ENCODE assay signal across 8 cellular contexts in the genomic region with DNA sequence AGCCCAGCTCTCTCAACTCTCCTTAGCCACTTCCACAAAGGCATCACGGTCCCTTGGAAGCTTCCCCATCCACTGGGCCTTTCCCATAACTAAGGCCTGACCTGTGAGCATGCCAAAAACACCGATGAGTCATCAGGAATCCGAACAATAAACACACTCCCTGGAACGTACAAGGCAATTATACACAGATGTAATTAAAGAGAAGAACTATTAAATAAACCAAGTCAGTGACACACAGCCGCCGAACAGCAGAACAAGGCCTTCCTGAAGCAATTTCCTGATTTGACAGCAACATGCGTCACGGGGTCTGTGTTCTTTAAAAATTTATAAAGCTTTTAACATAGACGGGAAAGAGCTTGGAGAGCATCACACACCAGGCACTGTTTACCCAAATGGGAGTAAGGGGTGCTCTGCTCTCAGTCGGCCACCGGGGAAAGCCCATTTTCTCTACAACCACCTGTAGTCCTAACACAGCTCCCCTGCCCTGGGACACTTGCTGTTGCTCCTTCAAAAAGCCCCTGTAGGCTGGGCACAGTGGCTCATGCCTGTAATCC. TPM values are rescaled to one million over a fixed set of nuclear protein-coding genes. Genes with fewer than 3 reads are reported as not detected.
DNase-seq lines count a peak whose midpoint lies in the region; ATAC-seq and TF ChIP-seq lines count a peak whose summit lies in the region.

No MANE protein-coding gene starts in this region.

- H3K4me3 ChIP-seq in Panc1 (ENCODE audit: low read depth in 2 of 2, low read length in 2 of 2): peak overlapping the region in 1 of 2 experiments; percentile 11; a peak in 1 of 4 replicates

- H3K27me3 ChIP-seq in Panc1 (ENCODE audit: control insufficient read depth, insufficient read depth, low read length): no peaks in the 10 kb centered on the region

- no peaks in the 10 kb centered on the region for H3K9me3 Mint-ChIP-seq in activated T-cell treated with anti-CD3 and anti-CD28 coated beads, Interleukin-2, amount 50 U/mL, for 24 hours

- no peaks in the 10 kb centered on the region for H3K36me3 ChIP-seq in Panc1 (ENCODE audit: control insufficient read depth, insufficient read depth, low read length)

- H3K4me1 Mint-ChIP-seq in activated T-cell treated with anti-CD3 and anti-CD28 coated beads, Interleukin-2, amount 50 U/mL, for 24 hours (ENCODE audit: low read depth): no peaks in the 10 kb centered on the region

- ATAC-seq in Panc1 (peak; percentile 97), HG02763 (IDR thresholded peaks at IDR 0.05; ENCODE audit: unreplicated experiment) (no peak), GM19397 (IDR thresholded peaks at IDR 0.05; ENCODE audit: unreplicated experiment) (no peak)

- H3K4me3 Mint-ChIP-seq in activated T-cell treated with anti-CD3 and anti-CD28 coated beads, Interleukin-2, amount 50 U/mL, for 24 hours: no peak overlapping the region

- BruUV-seq in Panc1 (replicated peaks; lab: Mats Ljungman, UMichigan): no TSS peak

- H3K27ac Mint-ChIP-seq in activated T-cell treated with anti-CD3 and anti-CD28 coated beads, Interleukin-2, amount 50 U/mL, for 24 hours: no peak overlapping the region

- in situ Hi-C loops in Panc1 (cut with HindIII; ENCODE audit: low pct_unique_long_range_greater_than_20kb, low sequenced_read_pairs): no loop called here

- intact Hi-C loops in Panc1 (cut with micrococcal nuclease; ENCODE audit: unreplicated experiment): no loop called here

- CTCF ChIA-PET in Panc1 (lab: Charles Lee): interaction anchor here (0.5 to 2.7 kb wide), 4 partner anchors 8 to 15 kb away, joined by 5 to 10 read pairs (median 6); no protein-coding TSS in a partner anchor

- no peaks in the 10 kb centered on the region for H3K27me3 Mint-ChIP-seq in activated T-cell treated with anti-CD3 and anti-CD28 coated beads, Interleukin-2, amount 50 U/mL, for 24 hours

- H3K36me3 Mint-ChIP-seq in activated T-cell treated with anti-CD3 and anti-CD28 coated beads, Interleukin-2, amount 50 U/mL, for 24 hours (ENCODE audit: low read depth): peaks cover 58% of the 10 kb centered on the region

- H3K4me1 ChIP-seq in Panc1 (ENCODE audit: control insufficient read depth, insufficient read depth, low read length): peaks cover 34% of the 10 kb centered on the region

- no peaks in the 10 kb centered on the region for H3K9me3 ChIP-seq in Panc1 (ENCODE audit: control insufficient read depth, insufficient read depth, low read depth, low read length)

- peak overlapping the region; percentile 84 for H3K27ac ChIP-seq in Panc1 (ENCODE audit: low read length)

- DNase-seq in DMS79 (lab: John Stamatoyannopoulos, UW): peak; percentile 14
- DNase-seq in Panc1 (ENCODE audit: low read depth, low spot score): peak; percentile 86
- peak; percentile 78 for DNase-seq in fibroblast of the conjunctiva (ENCODE audit: low read depth)
- peak; percentile 97 for DNase-seq in renal cortical epithelial cell (ENCODE audit: low read depth)
- no peak for DNase-seq in stimulated activated CD4-positive, alpha-beta T cell treated with anti-CD3 and anti-CD28 coated beads, Interleukin-12 subunit alpha, Interleukin-12 subunit beta, amount 100 ng/mL, for 4 hours
- no peak for DNase-seq in activated T-cell treated with anti-CD3 and anti-CD28 coated beads, Interleukin-2, amount 50 U/mL, for 24 hours

- POLR2A ChIA-PET in Panc1 (lab: Charles Lee): interaction anchor here (0.6 kb wide), 1 partner anchor 108 kb away, joined by 3 read pairs; no protein-coding TSS in a partner anchor

- no peak for TF ChIP-seq CTCF in Panc1 (IDR thresholded peaks at IDR 0.05)

RNA-seq across cellular contexts. Expression of a gene that starts 29.4 kb away (rescaled TPM):
- total RNA-seq in Panc1 (2021; ENCODE audit: unreplicated experiment) (25.3 TPM), renal cortical epithelial cell (9.9 and 24.9 TPM in 2 replicates)
- 29.8 TPM for polyA plus RNA-seq in Panc1 (2012; ENCODE audit: insufficient read length)

Comparison
In these comparisons a context has a peak if more than half of its experiments do, and no peak if none do; other contexts are left out.
1. DNase-seq: peak in DMS79 (single experiment), Panc1 (single experiment), fibroblast of the conjunctiva (single experiment) and renal cortical epithelial cell (single experiment); none in stimulated activated CD4-positive, alpha-beta T cell treated with anti-CD3 and anti-CD28 coated beads, Interleukin-12 subunit alpha, Interleukin-12 subunit beta, amount 100 ng/mL, for 4 hours (single experiment) and activated T-cell treated with anti-CD3 and anti-CD28 coated beads, Interleukin-2, amount 50 U/mL, for 24 hours (single experiment).